Comparison of ENCODE assay signal across 14 cellular contexts in genomic region chr1:243416510-243416909, GRCh38.
DNase-seq lines count a peak whose midpoint lies in the region; ATAC-seq, FAIRE-seq and TF ChIP-seq lines count a peak whose summit lies in the region.
"Had no signal": no experiment of that assay in that cellular context is flagged by ENCODE, and none has a peak within 500 bp of the region (broad histone marks: within the 10 kb centered on the region; RNA-seq: fewer than 3 reads in every experiment).

No MANE protein-coding gene starts in this region.

- H3K27me3 Mint-ChIP-seq in central memory CD8-positive, alpha-beta T cell, result no peaks in the 10 kb centered on the region
- H3K27me3 Mint-ChIP-seq in endodermal cell (ENCODE audit: insufficient read depth), result no peaks in the 10 kb centered on the region
- H3K27me3 Mint-ChIP-seq: activated naive CD4-positive, alpha-beta T cell treated with anti-CD3 and anti-CD28 coated beads, Interleukin-2, amount 50 U/mL, for 24 hours had no signal

- H3K4me1 Mint-ChIP-seq in central memory CD8-positive, alpha-beta T cell, result peaks cover 23% of the 10 kb centered on the region
- H3K4me1 Mint-ChIP-seq in endodermal cell, result peaks cover 32% of the 10 kb centered on the region

- intact Hi-C loops in heart left ventricle (cut with DNase I), result no loop called here

- ATAC-seq in HG03354 (IDR thresholded peaks at IDR 0.05; ENCODE audit: poor library complexity, severe bottlenecking, unreplicated experiment), result peak; percentile 47
- ATAC-seq in central memory CD8-positive, alpha-beta T cell (replicated peaks; ENCODE audit: extremely low read depth, poor library complexity, severe bottlenecking), result peak; percentile 69
- ATAC-seq in heart left ventricle, result no peak

- DNase-seq in GM12891 (ENCODE audit: insufficient read length, low spot score) (no peak), GM19239 (ENCODE audit: insufficient read length, low spot score) (no peak), dermis blood vessel endothelial cell (no peak), endodermal cell (no peak), iPS-NIHi7 (ENCODE audit: extremely low spot score) (no peak), heart left ventricle (no peak)
- no peak for DNase-seq in central memory CD8-positive, alpha-beta T cell (ENCODE audit: low spot score in 2 of 2)
- DNase-seq: cortex of kidney, foreskin fibroblast, NCI-H748 treated with DMSO at 0.1 percent for 48 hours had no signal

- H3K9me3 Mint-ChIP-seq in central memory CD8-positive, alpha-beta T cell, result no peaks in the 10 kb centered on the region
- no peaks in the 10 kb centered on the region for H3K9me3 Mint-ChIP-seq in endodermal cell
- H3K9me3 Mint-ChIP-seq: activated naive CD4-positive, alpha-beta T cell treated with anti-CD3 and anti-CD28 coated beads, Interleukin-2, amount 50 U/mL, for 24 hours had no signal

- H3K27me3 ChIP-seq in endodermal cell (ENCODE audit: control insufficient read depth, insufficient read depth, low read length, poor library complexity, severe bottlenecking) (no peaks in the 10 kb centered on the region), heart left ventricle (no peaks in the 10 kb centered on the region)
- H3K27me3 ChIP-seq: right atrium auricular region, SJSA1 had no signal

- H3K4me3 ChIP-seq in endodermal cell (ENCODE audit: low read length), result no peak overlapping the region
- H3K4me3 ChIP-seq in heart left ventricle, result no peak overlapping the region
- H3K4me3 ChIP-seq: right atrium auricular region, SJSA1 had no signal

- H3K4me3 Mint-ChIP-seq in central memory CD8-positive, alpha-beta T cell, result no peak overlapping the region
- H3K4me3 Mint-ChIP-seq in endodermal cell, result no peak overlapping the region
- H3K4me3 Mint-ChIP-seq: activated naive CD4-positive, alpha-beta T cell treated with anti-CD3 and anti-CD28 coated beads, Interleukin-2, amount 50 U/mL, for 24 hours had no signal

- H3K27ac ChIP-seq in endodermal cell (ENCODE audit: low read depth, low read length) (no peak overlapping the region), heart left ventricle (no peak overlapping the region)
- H3K27ac ChIP-seq: right atrium auricular region, SJSA1 had no signal

- H3K9me3 ChIP-seq in endodermal cell (ENCODE audit: control insufficient read depth, low read length), result no peaks in the 10 kb centered on the region
- no peaks in the 10 kb centered on the region for H3K9me3 ChIP-seq in heart left ventricle
- H3K9me3 ChIP-seq: right atrium auricular region, SJSA1 had no signal

- TF ChIP-seq POLR2A in GM12891 (IDR thresholded peaks at IDR 0.05; ENCODE audit: low read depth, low read length), result no peak
- TF ChIP-seq POLR2A in heart left ventricle (IDR thresholded peaks at IDR 0.05), result no peak

- peak overlapping the region; percentile 10 for H3K27ac Mint-ChIP-seq in central memory CD8-positive, alpha-beta T cell (ENCODE audit: low read depth)
- no peak overlapping the region for H3K27ac Mint-ChIP-seq in endodermal cell
- H3K27ac Mint-ChIP-seq: activated naive CD4-positive, alpha-beta T cell treated with anti-CD3 and anti-CD28 coated beads, Interleukin-2, amount 50 U/mL, for 24 hours had no signal

- no peak overlapping the region for H3K9ac ChIP-seq in endodermal cell (ENCODE audit: extremely low read depth, low read length, poor library complexity, severe bottlenecking)

- FAIRE-seq in GM12891 (lab: Jason Lieb, UNC) (peak; percentile 38), GM19239 (lab: Jason Lieb, UNC) (peak; percentile 4)

- no peaks in the 10 kb centered on the region for H3K36me3 ChIP-seq in endodermal cell (ENCODE audit: control insufficient read depth, insufficient read depth, low read length)
- H3K36me3 ChIP-seq in heart left ventricle, result peaks cover 0 to 36% (median 13%) of the 10 kb centered on the region in 9 donors

- TF ChIP-seq CTCF in endodermal cell (conservative IDR thresholded peaks at IDR 0.05), result no peak
- no peak for TF ChIP-seq CTCF in heart left ventricle (IDR thresholded peaks at IDR 0.05)

- H3K4me1 ChIP-seq in endodermal cell (ENCODE audit: control insufficient read depth, insufficient read depth, low read length) (no peaks in the 10 kb centered on the region), heart left ventricle (peaks cover 0 to 16% (median 0%) of the 10 kb centered on the region in 12 donors)
- H3K4me1 ChIP-seq: right atrium auricular region had no signal

- H3K36me3 Mint-ChIP-seq in central memory CD8-positive, alpha-beta T cell (ENCODE audit: insufficient read depth), result peaks cover 2% of the 10 kb centered on the region
- no peaks in the 10 kb centered on the region for H3K36me3 Mint-ChIP-seq in endodermal cell (ENCODE audit: low read depth)

TF ChIP-seq in GM12891, 5 proteins besides CTCF, POLR2A, EP300 and RAD21:
- TF ChIP-seq POLR2AphosphoS5 (IDR thresholded peaks at IDR 0.05; ENCODE audit: low read depth, low read length) (no peak), POU2F2 (IDR thresholded peaks at IDR 0.05; ENCODE audit: low read depth, low read length) (no peak), PAX5 (IDR thresholded peaks at IDR 0.05; ENCODE audit: insufficient read depth, low read length, severe bottlenecking) (no peak), TAF1 (IDR thresholded peaks at IDR 0.05; ENCODE audit: low read depth, low read length) (no peak), SPI1 (IDR thresholded peaks at IDR 0.05; ENCODE audit: low read depth, low read length) (no peak)

Comparison
In these comparisons a context has a peak if more than half of its experiments do, and no peak if none do; other contexts are left out.
1. ATAC-seq: peak in HG03354 (single experiment) and central memory CD8-positive, alpha-beta T cell (single experiment); none in heart left ventricle (0 of 4).